ENCODE assay signal across 10 cellular contexts in the genomic region with DNA sequence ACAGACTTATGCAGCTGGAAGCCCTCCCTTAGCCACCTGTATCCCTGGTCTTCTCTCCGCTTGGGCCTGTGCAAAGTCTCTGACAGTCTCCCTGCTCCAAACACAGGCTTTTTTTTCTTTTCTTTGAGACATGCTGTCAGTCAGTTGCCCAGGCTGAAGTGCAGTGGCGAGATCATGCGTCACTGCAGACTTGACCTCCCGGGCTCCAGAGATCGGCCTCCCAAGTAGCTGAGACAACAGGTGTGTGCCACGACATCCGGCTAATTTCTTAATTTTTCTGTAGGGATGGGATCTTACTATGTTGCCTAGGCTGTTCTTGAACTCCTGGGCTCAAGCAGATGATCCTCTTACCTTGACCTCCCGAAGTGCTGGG. TPM values are rescaled to one million over a fixed set of nuclear protein-coding genes. Genes with fewer than 3 reads are reported as not detected.
A peak's percentile ranks its signal among the peaks of the same experiment; 100 is the strongest.
DNase-seq lines count a peak whose midpoint lies in the region; ATAC-seq and TF ChIP-seq lines count a peak whose summit lies in the region.
"Had no signal": no experiment of that assay in that cellular context is flagged by ENCODE, and none has a peak within 500 bp of the region (broad histone marks: within the 10 kb centered on the region; RNA-seq: fewer than 3 reads in every experiment).

No MANE protein-coding gene starts in this region.

- peaks cover 41% of the 10 kb centered on the region for H3K4me1 ChIP-seq in left ventricle myocardium inferior
- peaks cover 19 to 20% of the 10 kb centered on the region in 2 donors for H3K4me1 ChIP-seq in naive thymus-derived CD4-positive, alpha-beta T cell (ENCODE audit: control insufficient read depth in 2 of 2, insufficient read depth in 2 of 2, low read length in 2 of 2)
- H3K4me1 ChIP-seq in prostate gland (replicated peaks): peaks cover 7% of the 10 kb centered on the region

- no peak for TF ChIP-seq POLR2A in prostate gland (IDR thresholded peaks at IDR 0.05)

- CTCF ChIA-PET in naive thymus-derived CD4-positive, alpha-beta T cell (lab: Charles Lee): interaction anchor here (1.1 to 1.2 kb wide), 2 partner anchors 9 to 10 kb away, joined by 3 read pairs; no protein-coding TSS in a partner anchor

- H3K4me3 Mint-ChIP-seq in activated T-cell treated with anti-CD3 and anti-CD28 coated beads, Interleukin-2, amount 50 U/mL, for 4 hours: peak overlapping the region; percentile 97
- H3K4me3 Mint-ChIP-seq in naive thymus-derived CD4-positive, alpha-beta T cell: peak overlapping the region in 7 of 10 donors; percentile 82 to 100 (median 98)

- DNase-seq in left cardiac atrium (peak; percentile 21), left ventricle myocardium inferior (no peak), prostate gland (ENCODE audit: low spot score) (no peak), NCI-H345 treated with DMSO at 0.1 percent for 48 hours (lab: John Stamatoyannopoulos, UW; ENCODE audit: unreplicated experiment) (no peak)
- peak; percentile 3 for DNase-seq in activated T-cell treated with anti-CD3 and anti-CD28 coated beads, Interleukin-2, amount 50 U/mL, for 4 hours
- peak in 1 of 9 donors; percentile 17 for DNase-seq in naive thymus-derived CD4-positive, alpha-beta T cell
- no peak for DNase-seq in activated effector memory CD4-positive, alpha-beta T cell treated with Interleukin-2 at 50 U/mL for 16 hours
- DNase-seq: effector memory CD4-positive, alpha-beta T cell; NCI-H1105 treated with DMSO at 0.1 percent for 48 hours had no signal

- no peaks in the 10 kb centered on the region for H3K27me3 Mint-ChIP-seq in activated T-cell treated with anti-CD3 and anti-CD28 coated beads, Interleukin-2, amount 50 U/mL, for 4 hours (ENCODE audit: low read depth)
- H3K27me3 Mint-ChIP-seq in naive thymus-derived CD4-positive, alpha-beta T cell: peaks cover 0 to 4% (median 0%) of the 10 kb centered on the region in 5 donors

- H3K9me3 Mint-ChIP-seq in activated T-cell treated with anti-CD3 and anti-CD28 coated beads, Interleukin-2, amount 50 U/mL, for 4 hours: no peaks in the 10 kb centered on the region
- peaks cover 0 to 3% (median 0%) of the 10 kb centered on the region in 11 donors for H3K9me3 Mint-ChIP-seq in naive thymus-derived CD4-positive, alpha-beta T cell

- TF ChIP-seq CTCF in left ventricle myocardium inferior (IDR thresholded peaks at IDR 0.05; ENCODE audit: borderline replicate concordance) (no peak), prostate gland (IDR thresholded peaks at IDR 0.05) (no peak)

- no peak for ATAC-seq in left cardiac atrium
- ATAC-seq in activated T-cell treated with anti-CD3 and anti-CD28 coated beads, Interleukin-2, amount 50 U/mL, for 4 hours: no peak
- no peak for ATAC-seq in naive thymus-derived CD4-positive, alpha-beta T cell
- no peak for ATAC-seq in HG02623 (IDR thresholded peaks at IDR 0.05; ENCODE audit: unreplicated experiment)

- WGBS in prostate gland: 99% methylated on average over 8 of the region's 8 CpGs

- intact Hi-C loops in left cardiac atrium (cut with DNase I) (no loop called here), left ventricle myocardium inferior (cut with micrococcal nuclease) (no loop called here), prostate gland (cut with DNase I) (no loop called here)
- intact Hi-C loops in naive thymus-derived CD4-positive, alpha-beta T cell (cut with micrococcal nuclease): no loop called here

- peak overlapping the region in 8 of 9 donors; percentile 43 to 100 (median 98) for H3K27ac Mint-ChIP-seq in naive thymus-derived CD4-positive, alpha-beta T cell

- H3K9me3 ChIP-seq in left ventricle myocardium inferior (replicated peaks) (no peaks in the 10 kb centered on the region), prostate gland (no peaks in the 10 kb centered on the region)
- no peaks in the 10 kb centered on the region for H3K9me3 ChIP-seq in naive thymus-derived CD4-positive, alpha-beta T cell (ENCODE audit: control insufficient read depth in 2 of 3, low read length in 3 of 3)

- H3K27me3 ChIP-seq in left ventricle myocardium inferior (ENCODE audit: low read depth) (no peaks in the 10 kb centered on the region), prostate gland (replicated peaks; ENCODE audit: insufficient read depth) (no peaks in the 10 kb centered on the region)
- no peaks in the 10 kb centered on the region for H3K27me3 ChIP-seq in naive thymus-derived CD4-positive, alpha-beta T cell (ENCODE audit: control insufficient read depth in 2 of 2, insufficient read depth in 2 of 2, low read length in 2 of 2)

- H3K4me1 Mint-ChIP-seq in activated T-cell treated with anti-CD3 and anti-CD28 coated beads, Interleukin-2, amount 50 U/mL, for 4 hours (ENCODE audit: low read depth): peaks cover 31% of the 10 kb centered on the region
- H3K4me1 Mint-ChIP-seq in naive thymus-derived CD4-positive, alpha-beta T cell: peaks cover 26 to 46% (median 33%) of the 10 kb centered on the region in 7 donors

- H3K27ac ChIP-seq in left ventricle myocardium inferior (replicated peaks): no peak overlapping the region
- H3K27ac ChIP-seq in naive thymus-derived CD4-positive, alpha-beta T cell (ENCODE audit: low read depth, low read length): no peak overlapping the region
- no peak overlapping the region for H3K27ac ChIP-seq in prostate gland

- H3K4me3 ChIP-seq in left ventricle myocardium inferior (no peak overlapping the region), prostate gland (no peak overlapping the region)
- no peak overlapping the region for H3K4me3 ChIP-seq in naive thymus-derived CD4-positive, alpha-beta T cell (ENCODE audit: low read length)

- peaks cover 12% of the 10 kb centered on the region for H3K36me3 Mint-ChIP-seq in activated T-cell treated with anti-CD3 and anti-CD28 coated beads, Interleukin-2, amount 50 U/mL, for 4 hours (ENCODE audit: insufficient read depth)
- peaks cover 0 to 13% (median 10%) of the 10 kb centered on the region in 5 donors for H3K36me3 Mint-ChIP-seq in naive thymus-derived CD4-positive, alpha-beta T cell

- POLR2A ChIA-PET in naive thymus-derived CD4-positive, alpha-beta T cell (lab: Charles Lee): interaction anchor here (1.3 to 4.2 kb wide), 6 partner anchors 10 to 52 kb away, joined by 4 to 40 read pairs (median 16); a partner anchor contains a TSS

- peaks cover 36% of the 10 kb centered on the region for H3K36me3 ChIP-seq in left ventricle myocardium inferior
- peaks cover 0 to 9% (median 0%) of the 10 kb centered on the region in 3 experiments for H3K36me3 ChIP-seq in naive thymus-derived CD4-positive, alpha-beta T cell (ENCODE audit: control insufficient read depth in 2 of 3, insufficient read depth in 3 of 3, low read length in 3 of 3)
- no peaks in the 10 kb centered on the region for H3K36me3 ChIP-seq in prostate gland

RNA-seq across cellular contexts. Expression of a gene that starts 1.6 kb away (rescaled TPM):
- total RNA-seq in left cardiac atrium (10 to 100 TPM in 1 of 2 donors, 1 to 10 TPM in 1; 9.2 to 11.0 TPM), left ventricle myocardium inferior (10.9 TPM), prostate gland (10 to 100 TPM; 47.5 to 67.3 TPM)
- 10 to 100 TPM; 12.4 to 16.9 (median 12.7) TPM for total RNA-seq in activated T-cell treated with anti-CD3 and anti-CD28 coated beads, Interleukin-2, amount 50 U/mL, for 4 hours
- total RNA-seq in naive thymus-derived CD4-positive, alpha-beta T cell: 10 to 100 TPM; 35.0 to 51.8 (median 44.9) TPM
- 10 to 100 TPM in 1 of 2 donors, 1 to 10 TPM in 1; 9.9 to 18.6 TPM for polyA plus RNA-seq in naive thymus-derived CD4-positive, alpha-beta T cell

RNA-seq across cellular contexts. Expression of a gene that starts 13.2 kb away (rescaled TPM):
- 100 to 1,000 TPM in 1 of 2 donors, 10 to 100 TPM in 1; 91.4 to 113 TPM for total RNA-seq in left cardiac atrium
- total RNA-seq in left ventricle myocardium inferior: 116 TPM
- total RNA-seq in activated T-cell treated with anti-CD3 and anti-CD28 coated beads, Interleukin-2, amount 50 U/mL, for 4 hours: 100 to 1,000 TPM; 138 to 155 (median 153) TPM
- total RNA-seq in naive thymus-derived CD4-positive, alpha-beta T cell: 10 to 100 TPM; 37.1 to 92.1 (median 55.8) TPM
- 1 to 10 TPM; 7.5 to 7.8 TPM for polyA plus RNA-seq in naive thymus-derived CD4-positive, alpha-beta T cell
- 10 to 100 TPM; 27.7 to 44.2 TPM for total RNA-seq in prostate gland

RNA-seq across cellular contexts. Expression of a gene that starts 16.7 kb away (rescaled TPM):
- total RNA-seq in left cardiac atrium (100 to 1,000 TPM; 109 to 113 TPM), left ventricle myocardium inferior (124 TPM), prostate gland (100 to 1,000 TPM; 102 to 126 TPM)
- 100 to 1,000 TPM; 117 to 128 (median 119) TPM for total RNA-seq in activated T-cell treated with anti-CD3 and anti-CD28 coated beads, Interleukin-2, amount 50 U/mL, for 4 hours
- total RNA-seq in naive thymus-derived CD4-positive, alpha-beta T cell: 100 to 1,000 TPM in 1 of 5 experiments, 10 to 100 TPM in 4; 64.3 to 131 (median 71.2) TPM
- polyA plus RNA-seq in naive thymus-derived CD4-positive, alpha-beta T cell: 100 to 1,000 TPM; 167 to 193 TPM

RNA-seq across cellular contexts. Expression of a gene that starts 27.7 kb away (rescaled TPM):
- total RNA-seq in left cardiac atrium: 100 to 1,000 TPM; 135 to 150 TPM
- 136 TPM for total RNA-seq in left ventricle myocardium inferior
- 100 to 1,000 TPM; 850 to 963 (median 920) TPM for total RNA-seq in activated T-cell treated with anti-CD3 and anti-CD28 coated beads, Interleukin-2, amount 50 U/mL, for 4 hours
- 100 to 1,000 TPM; 396 to 564 (median 435) TPM for total RNA-seq in naive thymus-derived CD4-positive, alpha-beta T cell
- 10 to 100 TPM; 55.3 to 88.8 TPM for polyA plus RNA-seq in naive thymus-derived CD4-positive, alpha-beta T cell
- total RNA-seq in prostate gland: 100 to 1,000 TPM; 237 to 374 TPM

RNA-seq across cellular contexts. Expression of a gene that starts 52.0 kb away (rescaled TPM):
- 10 to 100 TPM; 10.2 to 11.7 TPM for total RNA-seq in left cardiac atrium
- total RNA-seq in left ventricle myocardium inferior: 10.2 TPM
- 10 to 100 TPM; 15.4 to 16.7 (median 16.1) TPM for total RNA-seq in activated T-cell treated with anti-CD3 and anti-CD28 coated beads, Interleukin-2, amount 50 U/mL, for 4 hours
- total RNA-seq in naive thymus-derived CD4-positive, alpha-beta T cell: 10 to 100 TPM in 3 of 5 experiments, 1 to 10 TPM in 2; 9.8 to 19.2 (median 17.0) TPM
- 1 to 10 TPM; 5.1 to 6.5 TPM for polyA plus RNA-seq in naive thymus-derived CD4-positive, alpha-beta T cell
- 10 to 100 TPM; 22.0 to 24.0 TPM for total RNA-seq in prostate gland

Comparison
In these comparisons a context has a peak if more than half of its experiments do, and no peak if none do; other contexts are left out.
1. DNase-seq: peak in left cardiac atrium (single experiment) and activated T-cell treated with anti-CD3 and anti-CD28 coated beads, Interleukin-2, amount 50 U/mL, for 4 hours (single experiment); none in left ventricle myocardium inferior (single experiment), prostate gland (single experiment), NCI-H345 treated with DMSO at 0.1 percent for 48 hours (single experiment) and activated effector memory CD4-positive, alpha-beta T cell treated with Interleukin-2 at 50 U/mL for 16 hours (single experiment).